In the genomic region with DNA sequence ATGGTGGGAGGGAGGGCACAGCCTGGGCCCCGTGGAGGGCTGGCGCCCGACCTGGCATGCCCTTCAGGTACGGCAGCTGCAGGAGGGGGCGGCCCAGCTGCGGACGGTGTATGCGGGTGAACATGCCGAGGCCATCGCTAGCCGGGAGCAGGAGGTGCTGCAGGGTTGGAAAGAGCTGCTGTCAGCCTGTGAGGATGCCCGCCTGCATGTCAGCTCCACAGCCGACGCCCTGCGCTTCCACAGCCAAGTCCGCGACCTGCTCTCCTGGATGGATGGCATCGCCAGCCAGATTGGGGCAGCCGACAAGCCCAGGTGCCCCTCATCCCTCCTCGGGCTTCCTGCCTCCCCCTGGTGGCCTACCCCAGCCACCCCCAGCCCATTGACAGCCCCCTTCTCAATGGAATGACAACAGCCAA, we compare ENCODE assay signal across 17 cellular contexts.
"Had no signal": no experiment of that assay in that cellular context is flagged by ENCODE, and none has a peak within 500 bp of the region (broad histone marks: within the 10 kb centered on the region; RNA-seq: fewer than 3 reads in every experiment).

No MANE protein-coding gene starts in this region.

- H3K36me3 ChIP-seq: heart right ventricle, lower lobe of right lung, ovary had no signal

- H3K27ac Mint-ChIP-seq: activated CD4-positive, alpha-beta memory T cell treated with anti-CD3 and anti-CD28 coated beads for 36 hours; activated CD8-positive, alpha-beta memory T cell treated with anti-CD3 and anti-CD28 coated beads, Interleukin-2, amount 10 ng/mL, durations not matched to agents 7 days and 5 days; activated T-cell treated with anti-CD3 and anti-CD28 coated beads, Interleukin-2, amount 50 U/mL, for 24 hours; brain; stimulated activated naive CD8-positive, alpha-beta T cell treated with anti-CD3 and anti-CD28 coated beads, Interleukin-15, Interleukin-2, amounts not matched to agents 100 ng/mL and 50 ng/mL, for 24 hours; type B pancreatic cell had no signal

- H3K4me1 Mint-ChIP-seq: brain; central memory CD8-positive, alpha-beta T cell had no signal

- H3K36me3 Mint-ChIP-seq: activated CD4-positive, alpha-beta memory T cell treated with anti-CD3 and anti-CD28 coated beads for 36 hours; activated CD8-positive, alpha-beta memory T cell treated with anti-CD3 and anti-CD28 coated beads, Interleukin-2, amount 10 ng/mL, durations not matched to agents 7 days and 5 days; type B pancreatic cell had no signal

- H3K4me3 Mint-ChIP-seq: activated CD4-positive, alpha-beta memory T cell treated with anti-CD3 and anti-CD28 coated beads for 36 hours; activated CD8-positive, alpha-beta memory T cell treated with anti-CD3 and anti-CD28 coated beads, Interleukin-2, amount 10 ng/mL, durations not matched to agents 7 days and 5 days; activated naive CD4-positive, alpha-beta T cell treated with anti-CD3 and anti-CD28 coated beads, Interleukin-2, amount 50 U/mL, for 24 hours; activated T-cell treated with anti-CD3 and anti-CD28 coated beads, Interleukin-2, amount 50 U/mL, for 24 hours; brain; central memory CD8-positive, alpha-beta T cell; stimulated activated naive CD8-positive, alpha-beta T cell treated with anti-CD3 and anti-CD28 coated beads, Interleukin-15, Interleukin-2, amounts not matched to agents 100 ng/mL and 50 ng/mL, for 24 hours; type B pancreatic cell had no signal

- H3K9me3 ChIP-seq: heart right ventricle, lower lobe of right lung, ovary had no signal

- H3K4me1 ChIP-seq: heart right ventricle, lower lobe of right lung had no signal

- H3K27ac ChIP-seq: epithelial cell of prostate, heart right ventricle, lower lobe of right lung, ovary had no signal

- H3K4me3 ChIP-seq: heart right ventricle, lower lobe of right lung, ovary had no signal

- H3K27me3 ChIP-seq: ovary had no signal

- H3K9me3 Mint-ChIP-seq: activated CD4-positive, alpha-beta memory T cell treated with anti-CD3 and anti-CD28 coated beads for 36 hours; activated naive CD4-positive, alpha-beta T cell treated with anti-CD3 and anti-CD28 coated beads, Interleukin-2, amount 50 U/mL, for 24 hours; activated T-cell treated with anti-CD3 and anti-CD28 coated beads, Interleukin-2, amount 50 U/mL, for 24 hours; brain; central memory CD8-positive, alpha-beta T cell; stimulated activated naive CD8-positive, alpha-beta T cell treated with anti-CD3 and anti-CD28 coated beads, Interleukin-15, Interleukin-2, amounts not matched to agents 100 ng/mL and 50 ng/mL, for 24 hours; type B pancreatic cell had no signal

- DNase-seq: activated CD4-positive, alpha-beta memory T cell treated with anti-CD3 and anti-CD28 coated beads for 36 hours; activated CD8-positive, alpha-beta memory T cell treated with anti-CD3 and anti-CD28 coated beads, Interleukin-2, amount 10 ng/mL, durations not matched to agents 7 days and 5 days; activated effector memory CD4-positive, alpha-beta T cell treated with anti-CD3 and anti-CD28 coated beads, Interleukin-2, amount 50 U/mL, for 16 hours; activated T-cell treated with anti-CD3 and anti-CD28 coated beads, Interleukin-2, amount 50 U/mL, for 24 hours; effector CD8-positive, alpha-beta T cell; foreskin melanocyte; heart right ventricle; left colon; lower lobe of right lung; ovary had no signal

- ATAC-seq: activated CD8-positive, alpha-beta memory T cell treated with anti-CD3 and anti-CD28 coated beads, Interleukin-2, amount 10 ng/mL, durations not matched to agents 7 days and 5 days; left colon; sciatic nerve had no signal
